ENCODE assay signal across 8 cellular contexts in the genomic region with DNA sequence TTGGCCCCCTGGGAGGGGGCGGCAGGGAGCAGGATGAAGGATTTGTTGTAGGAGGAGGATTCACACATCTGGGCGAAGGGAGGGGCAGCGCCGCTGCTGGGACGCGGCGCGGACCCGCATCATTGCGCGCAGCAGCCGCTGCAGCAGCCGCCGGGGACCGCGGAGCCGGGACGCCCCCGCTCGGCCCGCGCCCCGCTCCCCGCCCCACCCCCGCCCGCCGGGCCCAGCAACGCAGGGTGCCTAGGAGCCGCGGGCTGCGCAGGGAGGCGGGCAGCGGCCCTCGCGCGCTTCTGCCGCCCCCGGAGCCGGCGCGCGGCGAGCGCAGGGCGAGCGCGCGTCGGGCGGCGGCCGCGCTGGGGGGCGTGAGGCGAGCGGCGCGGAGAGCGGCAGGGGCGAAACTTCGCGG. TPM values are rescaled to one million over a fixed set of nuclear protein-coding genes. Genes with fewer than 3 reads are reported as not detected.
A peak's percentile ranks its signal among the peaks of the same experiment; 100 is the strongest.
DNase-seq lines count a peak whose midpoint lies in the region; ATAC-seq, FAIRE-seq and TF ChIP-seq lines count a peak whose summit lies in the region.

No MANE protein-coding gene starts in this region.

- peaks cover 12% of the 10 kb centered on the region for H3K36me3 Mint-ChIP-seq in Calu3 (ENCODE audit: insufficient read depth, unreplicated experiment)

- peak; percentile 2 for ATAC-seq in GM21447 (IDR thresholded peaks at IDR 0.05; ENCODE audit: unreplicated experiment)
- peak in 2 of 4 donors; percentile 4 to 5 for ATAC-seq in pancreas
- no peak for ATAC-seq in GM18520 (IDR thresholded peaks at IDR 0.05; ENCODE audit: unreplicated experiment)
- ATAC-seq in GM21367 (IDR thresholded peaks at IDR 0.05; ENCODE audit: unreplicated experiment): no peak

- peaks cover 0 to 16% (median 7%) of the 10 kb centered on the region in 4 donors for H3K27me3 ChIP-seq in esophagus muscularis mucosa
- H3K27me3 ChIP-seq in pancreas: peaks cover 0 to 50% (median 4%) of the 10 kb centered on the region in 4 donors

- no peaks in the 10 kb centered on the region for H3K9me3 Mint-ChIP-seq in Calu3 (ENCODE audit: low read depth, unreplicated experiment)

- no peaks in the 10 kb centered on the region for H3K4me1 Mint-ChIP-seq in Calu3 (ENCODE audit: low read depth, unreplicated experiment)

- H3K4me3 Mint-ChIP-seq in Calu3 (ENCODE audit: low read depth, unreplicated experiment): peak overlapping the region; percentile 78

- CTCF ChIA-PET in Calu3 (lab: Charles Lee): interaction anchor here (1.6 kb wide), 1 partner anchor 163 kb away, joined by 11 read pairs; no protein-coding TSS in a partner anchor

- intact Hi-C loops in Calu3 (cut with micrococcal nuclease; ENCODE audit: unreplicated experiment) (loop anchor here (2.0 kb wide), 1 partner anchor 993 kb away; no protein-coding TSS in a partner anchor), esophagus muscularis mucosa (cut with DNase I) (loop anchor here (5.0 to 10.0 kb wide), 2 partner anchors 164 to 1051 kb away; no protein-coding TSS in a partner anchor), pancreas (cut with DNase I) (no loop called here)

- no peak for FAIRE-seq in pancreas (lab: Jason Lieb, UNC)

- H3K27me3 Mint-ChIP-seq in Calu3 (ENCODE audit: unreplicated experiment): peaks cover 16% of the 10 kb centered on the region

- TF ChIP-seq EP300 in esophagus muscularis mucosa (IDR thresholded peaks at IDR 0.05): no peak

- H3K27ac ChIP-seq in esophagus muscularis mucosa (replicated peaks in 1 of 4): no peak overlapping the region
- H3K27ac ChIP-seq in pancreas: no peak overlapping the region

- H3K4me1 ChIP-seq in esophagus muscularis mucosa (peaks cover 5 to 21% (median 19%) of the 10 kb centered on the region in 4 donors), pancreas (no peaks in the 10 kb centered on the region)

- no peak overlapping the region for H3K27ac Mint-ChIP-seq in Calu3 (ENCODE audit: unreplicated experiment)

- TF ChIP-seq CTCF in Calu3 (IDR thresholded peaks at IDR 0.05; ENCODE audit: unreplicated experiment): no peak
- TF ChIP-seq CTCF in esophagus muscularis mucosa (IDR thresholded peaks at IDR 0.05): no peak
- TF ChIP-seq CTCF in pancreas (IDR thresholded peaks at IDR 0.05): no peak

- DNase-seq in Calu3: no peak
- peak; percentile 93 for DNase-seq in NCI-H69 (lab: John Stamatoyannopoulos, UW)
- no peak for DNase-seq in esophagus muscularis mucosa (ENCODE audit: extremely low spot score)
- DNase-seq in pancreas: no peak
- DNase-seq in DMS153 (lab: John Stamatoyannopoulos, UW): no peak

- no TSS peak for BruUV-seq in Calu3 (replicated peaks; lab: Mats Ljungman, UMichigan)

- no peaks in the 10 kb centered on the region for H3K9me3 ChIP-seq in esophagus muscularis mucosa
- H3K9me3 ChIP-seq in pancreas: no peaks in the 10 kb centered on the region

- 0% methylated on average over 11 of the region's 62 CpGs for WGBS in esophagus muscularis mucosa
- 0 to 1% methylated on average over 29 to 62 of the region's 62 CpGs for WGBS in pancreas, 2 donors

- TF ChIP-seq POLR2A in esophagus muscularis mucosa (IDR thresholded peaks at IDR 0.05; ENCODE audit: low read depth): no peak

- H3K36me3 ChIP-seq in esophagus muscularis mucosa (no peaks in the 10 kb centered on the region), pancreas (no peaks in the 10 kb centered on the region)

- peak overlapping the region; percentile 55 to 63 (median 60) for H3K4me3 ChIP-seq in esophagus muscularis mucosa
- H3K4me3 ChIP-seq in pancreas: peak overlapping the region; percentile 18 to 55 (median 34)

RNA-seq across cellular contexts. Expression of a gene that starts 0.2 kb away (rescaled TPM):
- not detected in 2 replicates for total RNA-seq in Calu3 (2022)
- total RNA-seq in esophagus muscularis mucosa: under 1 TPM in 3 of 4 donors, not detected in 1; 0.11 to 0.66 (median 0.13) TPM
- under 1 TPM in 1 of 6 donors, not detected in 5; 0.09 TPM for total RNA-seq in pancreas
- under 1 TPM in 1 of 2 donors, not detected in 1; 0.02 TPM for polyA plus RNA-seq in pancreas

Comparison
In these comparisons a context has a peak if more than half of its experiments do, and no peak if none do; other contexts are left out.
1. intact Hi-C loops: an anchor here in Calu3 (2.0 kb wide) and esophagus muscularis mucosa (5.0 to 10.0 kb wide); none called in pancreas.